Comparison of ENCODE assay signal across 9 cellular contexts in the genomic region with DNA sequence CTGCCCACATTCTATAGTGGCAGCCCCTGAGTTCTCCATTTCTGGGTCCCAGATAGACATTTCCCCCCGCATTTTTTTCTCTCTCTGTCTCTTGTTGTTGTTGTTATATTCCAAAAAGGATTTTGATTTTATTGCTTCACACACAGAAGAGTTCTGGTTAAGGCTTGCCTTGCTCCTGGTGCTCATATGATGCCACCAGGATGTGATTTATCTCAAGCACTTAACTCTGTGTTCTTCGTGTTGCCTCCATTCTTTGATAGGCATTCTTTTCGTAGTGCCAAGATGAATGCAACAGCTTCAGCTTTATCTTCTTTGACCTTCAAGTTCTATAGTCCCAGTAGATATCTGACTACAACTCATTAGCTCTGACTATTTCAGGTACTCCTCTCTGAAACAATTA. TPM values are rescaled to one million over a fixed set of nuclear protein-coding genes. Genes with fewer than 3 reads are reported as not detected.
DNase-seq lines count a peak whose midpoint lies in the region; ATAC-seq and TF ChIP-seq lines count a peak whose summit lies in the region.
"Had no signal": no experiment of that assay in that cellular context is flagged by ENCODE, and none has a peak within 500 bp of the region (broad histone marks: within the 10 kb centered on the region; RNA-seq: fewer than 3 reads in every experiment).

No MANE protein-coding gene starts in this region.

- peaks cover 0 to 31% (median 11%) of the 10 kb centered on the region in 9 donors for H3K36me3 ChIP-seq in heart left ventricle
- H3K36me3 ChIP-seq in ovary = no peaks in the 10 kb centered on the region
- H3K36me3 ChIP-seq in urinary bladder (ENCODE audit: insufficient read depth) = no peaks in the 10 kb centered on the region

- intact Hi-C loops in heart left ventricle (cut with DNase I) = no loop called here
- intact Hi-C loops in left ventricle myocardium superior (cut with micrococcal nuclease) = no loop called here
- intact Hi-C loops in ovary (cut with DNase I) = no loop called here
- intact Hi-C loops in left colon (cut with DNase I, micrococcal nuclease) = loop anchor here in 1 of 2 donors (5.0 kb wide), 1 partner anchor 38 kb away; no protein-coding TSS in a partner anchor

- TF ChIP-seq EP300 in ovary (IDR thresholded peaks at IDR 0.05) = no peak

- H3K4me1 ChIP-seq in heart left ventricle (peaks cover 0 to 77% (median 57%) of the 10 kb centered on the region in 12 donors), ovary (ENCODE audit: insufficient read depth) (peaks cover 33% of the 10 kb centered on the region), urinary bladder (ENCODE audit: insufficient read depth) (no peaks in the 10 kb centered on the region)

- no peaks in the 10 kb centered on the region for H3K9me3 ChIP-seq in heart left ventricle
- H3K9me3 ChIP-seq in ovary = no peaks in the 10 kb centered on the region

- WGBS in heart left ventricle, 4 donors = 46 to 50% (median 47%) methylated on average over 3 of the region's 3 CpGs
- WGBS in ovary, 3 donors = 25 to 39% (median 35%) methylated on average over 3 of the region's 3 CpGs
- 42% methylated on average over 3 of the region's 3 CpGs for WGBS in urinary bladder

- H3K4me3 ChIP-seq in heart left ventricle = no peak overlapping the region
- H3K4me3 ChIP-seq in ovary = peak overlapping the region; percentile 11
- H3K4me3 ChIP-seq in urinary bladder (ENCODE audit: low read depth, low read length) = no peak overlapping the region

- H3K27ac ChIP-seq in heart left ventricle (peak overlapping the region; percentile 45 to 97 (median 89)), ovary (peak overlapping the region; percentile 59 to 66), urinary bladder (ENCODE audit: low read depth) (peak overlapping the region; percentile 84)

- ATAC-seq in heart left ventricle (no peak), left ventricle myocardium superior (no peak), left colon (no peak)

- no peak for DNase-seq in heart left ventricle
- DNase-seq in left ventricle myocardium superior = no peak
- DNase-seq in fibroblast of peridontal ligament (ENCODE audit: extremely low read depth) = peak; percentile 28
- DNase-seq in ovary = no peak
- DNase-seq in NOMO-1 (lab: John Stamatoyannopoulos, UW; ENCODE audit: unreplicated experiment in 2 of 2) = no peak
- DNase-seq in left colon = no peak
- DNase-seq in SK-N-DZ (ENCODE audit: low spot score) = no peak
- DNase-seq: activated CD4-positive, alpha-beta memory T cell treated with anti-CD3 and anti-CD28 coated beads for 36 hours had no signal

- TF ChIP-seq POLR2A in heart left ventricle (IDR thresholded peaks at IDR 0.05) (no peak), ovary (IDR thresholded peaks at IDR 0.05) (no peak)

- no peaks in the 10 kb centered on the region for H3K27me3 ChIP-seq in heart left ventricle
- no peaks in the 10 kb centered on the region for H3K27me3 ChIP-seq in ovary

- TF ChIP-seq CTCF in heart left ventricle (IDR thresholded peaks at IDR 0.05) (no peak), ovary (IDR thresholded peaks at IDR 0.05) (no peak)

RNA-seq across cellular contexts. Expression of a gene that starts 9.1 kb away (rescaled TPM):
- total RNA-seq in heart left ventricle (10 to 100 TPM; 18.4 to 71.2 (median 23.6) TPM), left ventricle myocardium superior (16.5 TPM), ovary (100 to 1,000 TPM in 1 of 7 donors, 10 to 100 TPM in 6; 23.6 to 132 (median 41.7) TPM), urinary bladder (26.0 TPM), left colon (100 to 1,000 TPM; 130 to 170 TPM)
- polyA plus RNA-seq in heart left ventricle (10 to 100 TPM; 16.8 to 72.9 TPM), ovary (10 to 100 TPM; 28.2 to 34.2 TPM), urinary bladder (54.9 TPM)
- polyA plus RNA-seq in SK-N-DZ (2014; cell fraction: cytosol; rRNA removed) = 0.78 and 1.8 TPM in 2 replicates
- 1.8 and 3.1 TPM in 2 replicates for polyA plus RNA-seq in SK-N-DZ (2014; cell fraction: nucleus; rRNA removed)

RNA-seq across cellular contexts. Expression of a gene that starts 30.1 kb away (rescaled TPM):
- total RNA-seq in heart left ventricle (100 to 1,000 TPM; 142 to 490 (median 200) TPM), left ventricle myocardium superior (277 TPM), ovary (10 to 100 TPM; 36.5 to 83.2 (median 54.7) TPM), urinary bladder (15.9 TPM), left colon (10 to 100 TPM; 59.5 to 71.4 TPM)
- polyA plus RNA-seq in heart left ventricle (100 to 1,000 TPM; 125 to 173 TPM), ovary (10 to 100 TPM; 51.2 to 82.7 TPM), urinary bladder (55.0 TPM)
- polyA plus RNA-seq in SK-N-DZ (2014; cell fraction: cytosol; rRNA removed) = 24.2 and 27.4 TPM in 2 replicates
- polyA plus RNA-seq in SK-N-DZ (2014; cell fraction: nucleus; rRNA removed) = 17.1 and 34.6 TPM in 2 replicates
